Comparison of ENCODE assay signal across 2 cellular contexts in genomic region chr17:35183332-35183731, GRCh38.
TF ChIP-seq lines count a peak whose summit lies in the region.

No MANE protein-coding gene starts in this region.

TF ChIP-seq in HEK293, 187 proteins besides CTCF, POLR2A, EP300 and RAD21:
- TF ChIP-seq ZIC2 (tag by site-specific recombination; IDR thresholded peaks at IDR 0.05) = peak; percentile 74
- no peak for TF ChIP-seq SCRT1 (tag by site-specific recombination; IDR thresholded peaks at IDR 0.05; ENCODE audit: borderline replicate concordance)

TF ChIP-seq in GM12878, 131 proteins besides CTCF, POLR2A, EP300 and RAD21:
- TF ChIP-seq WRNIP1 (IDR thresholded peaks at IDR 0.05; ENCODE audit: borderline replicate concordance, low read depth, low read length) = no peak
- peak; percentile 24 for TF ChIP-seq MEF2B (IDR thresholded peaks at IDR 0.05; ENCODE audit: partially characterized antibody, poor library complexity, severe bottlenecking)
